Comparison of ENCODE assay signal across 8 cellular contexts in the genomic region with DNA sequence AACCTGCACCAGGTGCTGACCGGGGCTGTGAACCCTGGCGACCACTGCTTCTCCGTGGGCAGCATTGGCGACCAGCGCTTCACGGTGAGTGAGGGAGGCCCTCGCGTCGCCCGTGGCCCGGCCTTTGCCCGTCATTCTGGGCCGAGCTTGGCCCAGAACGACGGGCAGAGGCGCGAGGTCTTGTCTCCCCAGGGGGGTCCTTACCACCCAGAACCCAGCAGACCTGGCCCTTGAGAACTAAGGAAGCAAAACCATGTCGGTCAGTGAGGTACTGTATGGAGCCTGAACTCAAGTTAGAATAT. TPM values are rescaled to one million over a fixed set of nuclear protein-coding genes. Genes with fewer than 3 reads are reported as not detected.
DNase-seq lines count a peak whose midpoint lies in the region; ATAC-seq and TF ChIP-seq lines count a peak whose summit lies in the region.

No MANE protein-coding gene starts in this region.

- H3K4me3 Mint-ChIP-seq in CD8-positive, alpha-beta memory T cell = peak overlapping the region; percentile 91 to 100 (median 99)

- H3K79me1 ChIP-seq in neuronal stem cell (ENCODE audit: low read depth, low read length) = peaks cover 2% of the 10 kb centered on the region

- H3K79me2 ChIP-seq in OCI-LY1 (ENCODE audit: insufficient read depth, low read length) = peaks cover 49% of the 10 kb centered on the region

- no peak overlapping the region for H2BK120ac ChIP-seq in neuronal stem cell (ENCODE audit: low read depth, low read length)

- no peak overlapping the region for H4K91ac ChIP-seq in neuronal stem cell (ENCODE audit: low read depth, low read length, poor library complexity)

- H4K8ac ChIP-seq in neuronal stem cell (ENCODE audit: low read depth, low read length) = no peak overlapping the region

- peak overlapping the region; percentile 100 for H3K23ac ChIP-seq in neuronal stem cell (ENCODE audit: low read depth, low read length, poor library complexity)

- no peaks in the 10 kb centered on the region for H3K27me3 ChIP-seq in CD8-positive, alpha-beta memory T cell (ENCODE audit: insufficient read depth, low read length, poor library complexity, severe bottlenecking)
- H3K27me3 ChIP-seq in OCI-LY1 (ENCODE audit: insufficient read depth, low read length) = no peaks in the 10 kb centered on the region
- no peaks in the 10 kb centered on the region for H3K27me3 ChIP-seq in neuronal stem cell (ENCODE audit: control insufficient read depth in 3 of 3, insufficient read depth in 3 of 3, low read depth in 1 of 3, low read length in 3 of 3)

- peak overlapping the region; percentile 86 for H3K27ac ChIP-seq in CD8-positive, alpha-beta memory T cell (ENCODE audit: low read depth, low read length)
- H3K27ac ChIP-seq in OCI-LY1 (ENCODE audit: low read depth, low read length, poor library complexity, severe bottlenecking) (peak overlapping the region; percentile 88), neuronal stem cell (replicated peaks; ENCODE audit: low read length) (peak overlapping the region; percentile 90)

- peak overlapping the region; percentile 68 for H3K4me3 ChIP-seq in CD8-positive, alpha-beta memory T cell (ENCODE audit: low read length)
- peak overlapping the region; percentile 76 for H3K4me3 ChIP-seq in OCI-LY1 (ENCODE audit: low read depth, low read length, poor library complexity, severe bottlenecking)
- peak overlapping the region; percentile 82 for H3K4me3 ChIP-seq in epithelial cell of proximal tubule (ENCODE audit: low read depth, low read length)
- peak overlapping the region; percentile 70 to 99 for H3K4me3 ChIP-seq in neuronal stem cell (ENCODE audit: low read length in 2 of 2)

- no peaks in the 10 kb centered on the region for H3K36me3 ChIP-seq in CD8-positive, alpha-beta memory T cell (ENCODE audit: insufficient read depth, low read length)
- H3K36me3 ChIP-seq in OCI-LY1 (ENCODE audit: insufficient read depth, low read length) (no peaks in the 10 kb centered on the region), neuronal stem cell (replicated peaks in 1 of 2; ENCODE audit: control insufficient read depth in 2 of 2, insufficient read depth in 2 of 2, low read length in 2 of 2) (no peaks in the 10 kb centered on the region)

- peaks cover 34 to 55% (median 55%) of the 10 kb centered on the region in 3 donors for H3K4me1 Mint-ChIP-seq in CD8-positive, alpha-beta memory T cell

- no peaks in the 10 kb centered on the region for H3F3A ChIP-seq in OCI-LY1 (ENCODE audit: insufficient read depth, low read length)

- H3K4me1 ChIP-seq in CD8-positive, alpha-beta memory T cell (ENCODE audit: insufficient read depth, low read length) = peaks cover 31% of the 10 kb centered on the region
- peaks cover 50% of the 10 kb centered on the region for H3K4me1 ChIP-seq in OCI-LY1 (ENCODE audit: insufficient read depth, low read length, severe bottlenecking)
- no peaks in the 10 kb centered on the region for H3K4me1 ChIP-seq in neuronal stem cell (ENCODE audit: control insufficient read depth in 2 of 2, insufficient read depth in 1 of 2, low read depth in 1 of 2, low read length in 2 of 2)

- TF ChIP-seq CTCF in OCI-LY1 (IDR thresholded peaks at IDR 0.05; ENCODE audit: low read length) = no peak
- no peak for TF ChIP-seq CTCF in epithelial cell of proximal tubule (conservative IDR thresholded peaks at IDR 0.05; ENCODE audit: low read depth, low read length)
- no peak for TF ChIP-seq CTCF in GM10248 (IDR thresholded peaks at IDR 0.05; ENCODE audit: control extremely low read depth, extremely low read depth, low read depth, missing control alignments)

- no peak overlapping the region for H2AFZ ChIP-seq in OCI-LY1 (ENCODE audit: low read length)
- H2AFZ ChIP-seq in neuronal stem cell (ENCODE audit: low read length) = peak overlapping the region; percentile 98

- no CpG with 5 or more reads among the region's 18 CpGs for WGBS in neuronal stem cell (ENCODE audit: extremely low coverage in 2 of 2, insufficient read length in 2 of 2, insufficient replicate concordance in 1 of 2), 2 donors

- H3K36me3 Mint-ChIP-seq in CD8-positive, alpha-beta memory T cell = peaks cover 0 to 9% (median 4%) of the 10 kb centered on the region in 3 donors

- CTCF ChIA-PET in CD8-positive, alpha-beta memory T cell (lab: Charles Lee) = interaction anchor here (1.1 to 2.4 kb wide), 11 partner anchors 8 to 364 kb away, joined by 3 to 20 read pairs (median 3); partner anchors contain the start of gene DTWD2
- CTCF ChIA-PET in GM10248 (lab: Yijun Ruan, JAX) = interaction anchor here (1.2 to 1.9 kb wide), 4 partner anchors 26 to 340 kb away, joined by 3 to 14 read pairs (median 8); partner anchors contain the start of gene DTWD2

- DNase-seq in CD8-positive, alpha-beta memory T cell = no peak
- DNase-seq in epithelial cell of proximal tubule (ENCODE audit: low read depth) = no peak
- DNase-seq in neuronal stem cell (ENCODE audit: low spot score) = no peak
- no peak for DNase-seq in T1000 (lab: John Stamatoyannopoulos, UW)
- DNase-seq in GM10248 (ENCODE audit: extremely low spot score) = no peak
- DNase-seq in foreskin melanocyte = no peak

- no peak overlapping the region for H3K4ac ChIP-seq in neuronal stem cell (ENCODE audit: low read length)

- POLR2A ChIA-PET in CD8-positive, alpha-beta memory T cell (lab: Charles Lee) = interaction anchor here (0.6 to 1.7 kb wide), 7 partner anchors 18 to 290 kb away, joined by 3 to 8 read pairs (median 4); no protein-coding TSS in a partner anchor
- POLR2A ChIA-PET in GM10248 (lab: Yijun Ruan, JAX) = interaction anchor here (1.0 kb wide), 1 partner anchor 82 kb away, joined by 3 read pairs; no protein-coding TSS in a partner anchor

- H2BK5ac ChIP-seq in neuronal stem cell (ENCODE audit: low read length) = peak overlapping the region; percentile 87

- H2AK5ac ChIP-seq in neuronal stem cell (ENCODE audit: low read depth, low read length) = peak overlapping the region; percentile 96

- peak overlapping the region; percentile 85 for H3K4me2 ChIP-seq in OCI-LY1 (ENCODE audit: low read length)
- peak overlapping the region; percentile 71 for H3K4me2 ChIP-seq in neuronal stem cell (ENCODE audit: insufficient read depth, low read length, poor library complexity, severe bottlenecking)

- H3K27me3 Mint-ChIP-seq in CD8-positive, alpha-beta memory T cell = peaks cover 0 to 3% of the 10 kb centered on the region in 2 donors

- H3K14ac ChIP-seq in neuronal stem cell (ENCODE audit: low read length) = peak overlapping the region; percentile 89

- peaks cover 0 to 2% (median 0%) of the 10 kb centered on the region in 5 donors for H3K9me3 Mint-ChIP-seq in CD8-positive, alpha-beta memory T cell

- H3K9ac ChIP-seq in OCI-LY1 (ENCODE audit: low read length) (peak overlapping the region; percentile 69), neuronal stem cell (ENCODE audit: low read depth, low read length, poor library complexity) (peak overlapping the region; percentile 97)

- peak overlapping the region; percentile 73 for H2BK12ac ChIP-seq in neuronal stem cell (ENCODE audit: low read length)

- H3K9me3 ChIP-seq in CD8-positive, alpha-beta memory T cell (ENCODE audit: low read length) = no peaks in the 10 kb centered on the region
- H3K9me3 ChIP-seq in OCI-LY1 (ENCODE audit: low read length) (no peaks in the 10 kb centered on the region), neuronal stem cell (replicated peaks in 1 of 2; ENCODE audit: control insufficient read depth in 2 of 2, insufficient read depth in 1 of 2, low read depth in 1 of 2, low read length in 2 of 2) (no peaks in the 10 kb centered on the region)

- H3K18ac ChIP-seq in neuronal stem cell (ENCODE audit: low read length) = peak overlapping the region; percentile 99

- H2BK15ac ChIP-seq in neuronal stem cell (ENCODE audit: low read length) = no peak overlapping the region

- no peaks in the 10 kb centered on the region for H4K20me1 ChIP-seq in OCI-LY1 (ENCODE audit: insufficient read depth, low read length)

- H3K27ac Mint-ChIP-seq in CD8-positive, alpha-beta memory T cell = peak overlapping the region; percentile 89 to 100 (median 97)

- H3K9me2 ChIP-seq in OCI-LY1 (ENCODE audit: low read depth, low read length) = no peaks in the 10 kb centered on the region

- peak; percentile 15 for ATAC-seq in GM21723 (IDR thresholded peaks at IDR 0.05; ENCODE audit: unreplicated experiment)

RNA-seq across cellular contexts. Expression of gene DMXL1, which starts 0.6 kb away (rescaled TPM):
- total RNA-seq in CD8-positive, alpha-beta memory T cell = 10 to 100 TPM; 25.9 to 26.2 TPM
- polyA plus RNA-seq in CD8-positive, alpha-beta memory T cell = 12.9 TPM
- total RNA-seq in epithelial cell of proximal tubule = 10.6 and 11.9 TPM in 2 replicates
- polyA plus RNA-seq in neuronal stem cell (2013, experiment 1 of 2) = 7.9 TPM
- polyA plus RNA-seq in neuronal stem cell (2013, experiment 2 of 2) = 8.6 TPM
